In genomic region chr17:42097691-42098661, GRCh38 we compare ENCODE assay signal across 2 cellular contexts.
A peak's percentile ranks its signal among the peaks of the same experiment; 100 is the strongest.
TF ChIP-seq lines count a peak whose summit lies in the region.

TSS of gene ZNF385C (minus strand) at chr17:42098473. CDS start at chr17:42063056, 35,417 bp downstream.

TF ChIP-seq in Ishikawa, 13 proteins besides CTCF, POLR2A, EP300 and RAD21:
- TF ChIP-seq REST (IDR thresholded peaks at IDR 0.05; ENCODE audit: low read depth) (no peak), MAX (IDR thresholded peaks at IDR 0.05) (peak; percentile 85)

TF ChIP-seq in HepG2, 621 proteins besides CTCF, POLR2A, EP300 and RAD21 (continues in another document):
- TF ChIP-seq ZNF550 (CRISPR knock-in tag; IDR thresholded peaks at IDR 0.05; ENCODE audit: borderline replicate concordance) (no peak), ZNF431 (CRISPR knock-in tag; IDR thresholded peaks at IDR 0.05; ENCODE audit: borderline replicate concordance, low read depth) (no peak), RXRA (CRISPR knock-in tag; IDR thresholded peaks at IDR 0.05) (no peak), ZNF557 (CRISPR knock-in tag; IDR thresholded peaks at IDR 0.05) (no peak), JUND (CRISPR knock-in tag; IDR thresholded peaks at IDR 0.05) (no peak), SP140L (CRISPR knock-in tag; IDR thresholded peaks at IDR 0.05; ENCODE audit: borderline replicate concordance) (no peak), ZNF558 (CRISPR knock-in tag; IDR thresholded peaks at IDR 0.05; ENCODE audit: borderline replicate concordance) (no peak), ZNF709 (CRISPR knock-in tag; IDR thresholded peaks at IDR 0.05) (no peak), MAX (IDR thresholded peaks at IDR 0.05) (peak; percentile 39; the same call in 1 of the 2 replicates), SMAD3 (CRISPR knock-in tag; IDR thresholded peaks at IDR 0.05) (no peak), ELF3 (CRISPR knock-in tag; IDR thresholded peaks at IDR 0.05) (no peak), WIZ (CRISPR knock-in tag; IDR thresholded peaks at IDR 0.05) (no peak), ZNF639 (CRISPR knock-in tag; conservative IDR thresholded peaks at IDR 0.05) (no peak), ZNF589 (CRISPR knock-in tag; conservative IDR thresholded peaks at IDR 0.05) (no peak), ZHX2 (IDR thresholded peaks at IDR 0.05; ENCODE audit: low read depth) (no peak), ZHX2 (CRISPR knock-in tag; IDR thresholded peaks at IDR 0.05; ENCODE audit: borderline replicate concordance) (no peak), ZNF251 (CRISPR knock-in tag; IDR thresholded peaks at IDR 0.05) (no peak), ZSCAN21 (CRISPR knock-in tag; IDR thresholded peaks at IDR 0.05; ENCODE audit: borderline replicate concordance) (no peak), ZNF33B (CRISPR knock-in tag; IDR thresholded peaks at IDR 0.05) (no peak), RBAK (CRISPR knock-in tag; IDR thresholded peaks at IDR 0.05) (no peak), MXD1 (CRISPR knock-in tag; IDR thresholded peaks at IDR 0.05) (peak; percentile 45; the same call in 1 of the 2 replicates), IKZF1 (IDR thresholded peaks at IDR 0.05) (no peak), CBFB (CRISPR knock-in tag; IDR thresholded peaks at IDR 0.05) (no peak), NCOR1 (IDR thresholded peaks at IDR 0.05; ENCODE audit: borderline replicate concordance, low read length) (no peak), ZNF547 (CRISPR knock-in tag; IDR thresholded peaks at IDR 0.05) (0 out of 2 replicates have a peak, but pooled peaks have one; percentile 27), ZNF143 (CRISPR knock-in tag; IDR thresholded peaks at IDR 0.05) (no peak), ZNF207 (IDR thresholded peaks at IDR 0.05; ENCODE audit: borderline replicate concordance) (no peak), RFX5 (IDR thresholded peaks at IDR 0.05; ENCODE audit: low read depth, low read length) (no peak), GPBP1L1 (CRISPR knock-in tag; IDR thresholded peaks at IDR 0.05) (no peak), KAT7 (CRISPR knock-in tag; IDR thresholded peaks at IDR 0.05; ENCODE audit: borderline replicate concordance) (no peak), ZBTB26 (CRISPR knock-in tag; IDR thresholded peaks at IDR 0.05; ENCODE audit: borderline replicate concordance) (no peak), ZNF503 (CRISPR knock-in tag; IDR thresholded peaks at IDR 0.05) (no peak), ZNF777 (CRISPR knock-in tag; IDR thresholded peaks at IDR 0.05) (peak; percentile 56), ZNF350 (CRISPR knock-in tag; IDR thresholded peaks at IDR 0.05; ENCODE audit: borderline replicate concordance, low read depth) (0 out of 2 replicates have a peak, but pooled peaks have one; percentile 20), REPIN1 (CRISPR knock-in tag; IDR thresholded peaks at IDR 0.05; ENCODE audit: borderline replicate concordance, low read depth) (no peak), HMGA1 (CRISPR knock-in tag; conservative IDR thresholded peaks at IDR 0.05) (no peak), ZSCAN30 (CRISPR knock-in tag; IDR thresholded peaks at IDR 0.05) (no peak), MYC (CRISPR knock-in tag; IDR thresholded peaks at IDR 0.05; ENCODE audit: borderline replicate concordance) (0 out of 2 replicates have a peak, but pooled peaks have one; percentile 18), ZFP36L2 (CRISPR knock-in tag; IDR thresholded peaks at IDR 0.05) (no peak), MIER3 (CRISPR knock-in tag; IDR thresholded peaks at IDR 0.05; ENCODE audit: borderline replicate concordance) (no peak), TEF (CRISPR knock-in tag; IDR thresholded peaks at IDR 0.05) (no peak), ISX (CRISPR knock-in tag; conservative IDR thresholded peaks at IDR 0.05) (no peak), SCMH1 (CRISPR knock-in tag; IDR thresholded peaks at IDR 0.05; ENCODE audit: borderline replicate concordance) (no peak), ZBTB8A (CRISPR knock-in tag; IDR thresholded peaks at IDR 0.05; ENCODE audit: borderline replicate concordance, low read depth) (no peak), ZNF598 (CRISPR knock-in tag; IDR thresholded peaks at IDR 0.05; ENCODE audit: borderline replicate concordance) (no peak), FOXA1 (IDR thresholded peaks at IDR 0.05) (no peak), FOXA1 (CRISPR knock-in tag; IDR thresholded peaks at IDR 0.05) (no peak), BCLAF1 (IDR thresholded peaks at IDR 0.05) (no peak), HOXA9 (CRISPR knock-in tag; IDR thresholded peaks at IDR 0.05; ENCODE audit: borderline replicate concordance) (no peak), UBTF (CRISPR knock-in tag; IDR thresholded peaks at IDR 0.05) (no peak), SSRP1 (CRISPR knock-in tag; IDR thresholded peaks at IDR 0.05) (no peak), ZNF430 (CRISPR knock-in tag; IDR thresholded peaks at IDR 0.05) (0 out of 2 replicates have a peak, but pooled peaks have one; percentile 11)
